ENCODE assay signal across 26 cellular contexts in genomic region chr7:8356071-8356470, GRCh38.
"Had no signal": no experiment of that assay in that cellular context is flagged by ENCODE, and none has a peak within 500 bp of the region (broad histone marks: within the 10 kb centered on the region; RNA-seq: fewer than 3 reads in every experiment).

No MANE protein-coding gene starts in this region.

- H3K4me1 ChIP-seq: parathyroid adenoma, psoas muscle, right lobe of liver, sigmoid colon, stomach, thyroid gland, tibial nerve, upper lobe of left lung, uterus had no signal

- DNase-seq: naive thymus-derived CD8-positive, alpha-beta T cell; nephron progenitor cell; nucleus accumbens; posterior cingulate gyrus; psoas muscle; right cardiac atrium; right lobe of liver; sigmoid colon; small intestine; stimulated activated CD4-positive, alpha-beta T cell treated with anti-CD3 and anti-CD28 coated beads, Interleukin-15, amount 100 ng/mL, for 24 hours; stimulated activated CD4-positive, alpha-beta T cell treated with anti-CD3 and anti-CD28 coated beads, Interleukin-2, amount 100 ng/mL, for 24 hours; stimulated activated CD4-positive, alpha-beta T cell treated with anti-CD3 and anti-CD28 coated beads, Interleukin-2, amount 100 ng/mL, for 48 hours; stimulated activated CD4-positive, alpha-beta T cell treated with anti-CD3 and anti-CD28 coated beads, Interleukin-4, amount 100 ng/mL, for 24 hours; stimulated activated naive B cell treated with anti-CD40 and anti-IgM and Interleukin-4, amounts not matched to agents 10 μg/mL and 1 μg/mL and 100 μg/mL, for 72 hours; stimulated activated naive CD4-positive, alpha-beta T cell treated with Interleukin-2 at 50 U/mL for 16 hours; stomach; thyroid gland; trophoblast cell; upper lobe of left lung; uterus had no signal

- H3K4me3 ChIP-seq: psoas muscle, right lobe of liver, sigmoid colon, stomach, thoracic aorta, thyroid gland, tibial nerve, upper lobe of left lung, uterus had no signal

- H3K27ac ChIP-seq: neutrophil, parathyroid adenoma, psoas muscle, right lobe of liver, sigmoid colon, stomach, thoracic aorta, thyroid gland, tibial nerve, upper lobe of left lung, uterus had no signal

- H3K9me3 ChIP-seq: neutrophil, psoas muscle, right lobe of liver, sigmoid colon, stomach, thoracic aorta, thyroid gland, tibial nerve, upper lobe of left lung, uterus had no signal

- H3K36me3 ChIP-seq: neutrophil, right lobe of liver, sigmoid colon, stomach, thoracic aorta, thyroid gland, tibial nerve, upper lobe of left lung, uterus had no signal

- ATAC-seq: naive thymus-derived CD8-positive, alpha-beta T cell; natural killer cell treated with Interleukin-12 subunit alpha and Interleukin-12 subunit beta and Interleukin-15 and Interleukin-18, amount 100 ng/mL, for 72 hours; psoas muscle; right cardiac atrium; right lobe of liver; stimulated activated effector memory CD8-positive, alpha-beta T cell treated with anti-CD3 and anti-CD28 coated beads, Interleukin-12 subunit alpha, Interleukin-12 subunit beta, amount 100 ng/mL, for 72 hours; stimulated activated naive B cell treated with anti-CD40 and anti-IgM and Interleukin-4, amounts not matched to agents 10 μg/mL and 1 μg/mL and 100 μg/mL, for 72 hours had no signal

- H3K27me3 ChIP-seq: neutrophil, right lobe of liver, sigmoid colon, stomach, thyroid gland, tibial nerve, upper lobe of left lung, uterus had no signal
